Comparison of ENCODE assay signal across 24 cellular contexts in the genomic region with DNA sequence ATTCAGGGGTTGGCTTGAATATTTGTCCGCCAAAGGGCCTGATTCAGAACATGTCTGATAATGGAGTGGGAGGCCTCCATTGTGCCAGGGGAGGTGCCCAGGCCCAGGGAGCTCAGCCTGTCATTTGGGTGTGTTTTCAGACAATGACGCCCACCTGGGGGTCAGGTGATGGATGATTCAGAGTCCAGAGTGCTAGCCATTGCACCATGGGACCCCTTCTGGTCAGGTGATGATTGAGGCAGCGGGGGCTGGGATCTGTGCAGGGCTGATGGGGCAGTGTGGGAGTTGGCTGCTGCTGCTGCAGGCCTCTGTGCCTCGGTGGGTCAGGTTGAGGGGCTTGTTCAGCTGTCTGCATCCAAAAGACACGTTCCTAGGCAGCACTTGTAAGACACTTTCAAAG. TPM values are rescaled to one million over a fixed set of nuclear protein-coding genes. Genes with fewer than 3 reads are reported as not detected.
A peak's percentile ranks its signal among the peaks of the same experiment; 100 is the strongest.
DNase-seq lines count a peak whose midpoint lies in the region; ATAC-seq, FAIRE-seq and TF ChIP-seq lines count a peak whose summit lies in the region.
"Had no signal": no experiment of that assay in that cellular context is flagged by ENCODE, and none has a peak within 500 bp of the region (broad histone marks: within the 10 kb centered on the region; RNA-seq: fewer than 3 reads in every experiment).

No MANE protein-coding gene starts in this region.

- TF ChIP-seq POLR2A in HCT116 (IDR thresholded peaks at IDR 0.05; ENCODE audit: borderline replicate concordance, extremely low read depth, insufficient read depth, insufficient read length) = no peak

- H3K36me3 ChIP-seq in HCT116 (ENCODE audit: control insufficient read depth in 1 of 2, insufficient read depth in 2 of 2, low read length in 2 of 2) (no peaks in the 10 kb centered on the region), keratinocyte (ENCODE audit: control insufficient read depth in 2 of 2, extremely low read depth in 1 of 2, insufficient read depth in 2 of 2, low read length in 2 of 2) (no peaks in the 10 kb centered on the region), SJCRH30 (no peaks in the 10 kb centered on the region)
- H3K36me3 ChIP-seq: BE2C, cardiac muscle cell, upper lobe of left lung had no signal

- RAD21 ChIA-PET in HCT116 (lab: Charles Lee; ENCODE audit: low non-redundant PET in 1 of 2, low total read pairs in 2 of 2, uncharacterized antibody in 2 of 2, unreplicated experiment in 2 of 2) = no interaction called here

- H2AFZ ChIP-seq in HCT116 (ENCODE audit: low read depth, low read length, poor library complexity, severe bottlenecking) (peak overlapping the region; percentile 74), keratinocyte (ENCODE audit: control insufficient read depth, low read length) (no peak overlapping the region)

- peak overlapping the region; percentile 61 for H3K4me2 ChIP-seq in HCT116 (ENCODE audit: low read length)
- H3K4me2 ChIP-seq in keratinocyte (ENCODE audit: control insufficient read depth, extremely low read depth, insufficient read depth, low read depth, low read length) = peak overlapping the region; percentile 87
- H3K4me2 ChIP-seq: SK-N-SH had no signal

- TF ChIP-seq RAD21 in HCT116 (IDR thresholded peaks at IDR 0.05; ENCODE audit: low read depth) = no peak

- no peaks in the 10 kb centered on the region for H3K79me2 ChIP-seq in HCT116 (ENCODE audit: insufficient read depth, low read length)
- no peaks in the 10 kb centered on the region for H3K79me2 ChIP-seq in keratinocyte (ENCODE audit: control insufficient read depth, insufficient read depth, low read length)

- no TSS peak for BruUV-seq in HCT116 (replicated peaks; lab: Mats Ljungman, UMichigan)

- H3K9ac ChIP-seq in HCT116 (ENCODE audit: low read length) = peak overlapping the region; percentile 33; the same call in 1 of the 2 replicates
- peak overlapping the region; percentile 45 for H3K9ac ChIP-seq in keratinocyte (ENCODE audit: control insufficient read depth, extremely low read depth, insufficient read depth, low read length)
- H3K9ac ChIP-seq: SK-N-SH had no signal

- TF ChIP-seq CTCF in HCT116 (IDR thresholded peaks at IDR 0.05 in 2 of 3, conservative IDR thresholded peaks at IDR 0.05 in 1 of 3; ENCODE audit: borderline replicate concordance in 1 of 3, insufficient read depth in 1 of 3, low read depth in 2 of 3, low read length in 2 of 3) (no peak), RWPE1 (conservative IDR thresholded peaks at IDR 0.05; ENCODE audit: low read depth) (no peak), keratinocyte (optimal IDR thresholded peaks at IDR 0.05 in 1 of 3, IDR thresholded peaks at IDR 0.05 in 1 of 3, conservative IDR thresholded peaks at IDR 0.05 in 1 of 3; ENCODE audit: extremely low read depth in 1 of 3, insufficient read depth in 2 of 3, low read length in 3 of 3) (no peak), coronary artery (IDR thresholded peaks at IDR 0.05) (no peak)

- POLR2A ChIA-PET in HCT116 (lab: Charles Lee) (no interaction called here), RWPE1 (lab: Yijun Ruan, JAX; ENCODE audit: low non-redundant PET) (no interaction called here)

- no peak for FAIRE-seq in keratinocyte (lab: Jason Lieb, UNC)
- FAIRE-seq: RCC 7860 had no signal

- peak; percentile 35 for ATAC-seq in HCT116
- ATAC-seq: activated CD8-positive, alpha-beta memory T cell treated with anti-CD3 and anti-CD28 coated beads, Interleukin-2, amount 10 ng/mL, durations not matched to agents 7 days and 5 days had no signal

- peaks cover 8% of the 10 kb centered on the region for H3K9me1 ChIP-seq in keratinocyte (ENCODE audit: control insufficient read depth, extremely low read depth, insufficient read depth, low read length)

- H3K4me3 ChIP-seq in HCT116 (replicated peaks in 1 of 2; ENCODE audit: low read depth in 1 of 2, low read length in 2 of 2) = no peak overlapping the region
- no peak overlapping the region for H3K4me3 ChIP-seq in keratinocyte (ENCODE audit: control insufficient read depth in 2 of 3, extremely low read depth in 1 of 3, insufficient read depth in 2 of 3, low read depth in 1 of 3, low read length in 3 of 3)
- H3K4me3 ChIP-seq in SJCRH30 = no peak overlapping the region
- no peak overlapping the region for H3K4me3 ChIP-seq in coronary artery
- H3K4me3 ChIP-seq: cardiac muscle cell, psoas muscle, upper lobe of left lung had no signal

- H4K20me1 ChIP-seq in HCT116 (ENCODE audit: insufficient read depth) (no peaks in the 10 kb centered on the region), keratinocyte (ENCODE audit: control insufficient read depth, extremely low read depth, insufficient read depth, low read length) (no peaks in the 10 kb centered on the region)

- H3K27me3 ChIP-seq in HCT116 (ENCODE audit: insufficient read depth, low read length) (no peaks in the 10 kb centered on the region), keratinocyte (ENCODE audit: control insufficient read depth, extremely low read depth, insufficient read depth, low read length) (no peaks in the 10 kb centered on the region), SJCRH30 (0 out of 2 replicates have a peak, but pooled peaks cover 6% of the 10 kb centered on the region)
- H3K27me3 ChIP-seq: BE2C, cardiac muscle cell, upper lobe of left lung had no signal

- dilution Hi-C loops in keratinocyte (cut with MboI; ENCODE audit: extremely low pct_ligation_motif_present, low sequenced_read_pairs) = no loop called here

- peak; percentile 54 for DNase-seq in A172 (ENCODE audit: low spot score)
- no peak for DNase-seq in HCT116 (ENCODE audit: low read depth, low spot score)
- no peak for DNase-seq in RWPE1 (ENCODE audit: low spot score)
- DNase-seq in keratinocyte (ENCODE audit: low read depth, low spot score) = no peak
- no peak for DNase-seq in anterior cingulate cortex (lab: John Stamatoyannopoulos, UW)
- no peak for DNase-seq in SJCRH30
- no peak for DNase-seq in coronary artery (ENCODE audit: low spot score)
- DNase-seq in stimulated activated CD4-positive, alpha-beta T cell treated with anti-CD3 and anti-CD28 coated beads, Interleukin-1b, Interleukin-23, amount 100 ng/mL, for 48 hours = no peak
- DNase-seq: activated CD4-positive, alpha-beta T cell treated with anti-CD3 and anti-CD28 coated beads for 48 hours; activated CD8-positive, alpha-beta memory T cell treated with anti-CD3 and anti-CD28 coated beads, Interleukin-2, amount 10 ng/mL, durations not matched to agents 7 days and 5 days; activated naive CD4-positive, alpha-beta T cell treated with anti-CD3 and anti-CD28 coated beads, Interleukin-2, amount 10 ng/mL, durations not matched to agents 7 days and 5 days; amygdala; BE2C; HFFc6; Karpas-422; kidney glomerular epithelial cell; NCI-H510A treated with DMSO at 0.1 percent for 48 hours; SK-N-SH had no signal

- intact Hi-C loops in HCT116 (cut with micrococcal nuclease) = no loop called here

- no peaks in the 10 kb centered on the region for H3K9me3 ChIP-seq in HCT116 (ENCODE audit: control insufficient read depth in 1 of 2, insufficient read depth in 1 of 2, low read depth in 1 of 2, low read length in 2 of 2)
- H3K9me3 ChIP-seq in keratinocyte (ENCODE audit: control insufficient read depth, low read depth, low read length) = no peaks in the 10 kb centered on the region
- H3K9me3 ChIP-seq in SJCRH30 (replicated peaks) = no peaks in the 10 kb centered on the region
- H3K9me3 ChIP-seq: BE2C, psoas muscle, SK-N-SH, upper lobe of left lung had no signal

- no peaks in the 10 kb centered on the region for H3K9me2 ChIP-seq in HCT116 (ENCODE audit: insufficient read depth)
- H3K9me2 ChIP-seq: SK-N-SH had no signal

- H3K27ac ChIP-seq in HCT116 (ENCODE audit: low read depth, low read length) (no peak overlapping the region), RWPE1 (peak overlapping the region; percentile 90), keratinocyte (ENCODE audit: control insufficient read depth, insufficient read depth, low read length) (peak overlapping the region; percentile 75), SJCRH30 (no peak overlapping the region), coronary artery (no peak overlapping the region)
- H3K27ac ChIP-seq: cardiac muscle cell, psoas muscle, upper lobe of left lung, VCaP had no signal

- CTCF ChIA-PET in HCT116 (lab: Charles Lee) = no interaction called here
- CTCF ChIA-PET in RWPE1 (lab: Yijun Ruan, JAX) = interaction anchor here (0.6 kb wide), 1 partner anchor 56 kb away, joined by 3 read pairs; no protein-coding TSS in a partner anchor

- H3K4me1 ChIP-seq in HCT116 (ENCODE audit: control insufficient read depth in 1 of 2, insufficient read depth in 2 of 2, low read length in 2 of 2) = peaks cover 0 to 42% of the 10 kb centered on the region in 2 experiments; a peak in 2 of 4 replicates
- peaks cover 56% of the 10 kb centered on the region for H3K4me1 ChIP-seq in keratinocyte (ENCODE audit: control insufficient read depth, extremely low read depth, insufficient read depth, low read length)
- no peaks in the 10 kb centered on the region; the same call in 1 of the 2 replicates for H3K4me1 ChIP-seq in SJCRH30
- H3K4me1 ChIP-seq: BE2C, psoas muscle had no signal

TF ChIP-seq in HCT116, 20 proteins besides CTCF, POLR2A, EP300 and RAD21:
- TF ChIP-seq, protein P1, sequence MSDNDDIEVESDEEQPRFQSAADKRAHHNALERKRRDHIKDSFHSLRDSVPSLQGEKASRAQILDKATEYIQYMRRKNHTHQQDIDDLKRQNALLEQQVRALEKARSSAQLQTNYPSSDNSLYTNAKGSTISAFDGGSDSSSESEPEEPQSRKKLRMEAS (IDR thresholded peaks at IDR 0.05) = no peak
- TF ChIP-seq TCF7L2 (IDR thresholded peaks at IDR 0.05; ENCODE audit: borderline replicate concordance, extremely low read depth, insufficient read depth, insufficient read length) (no peak), ZNF274 (IDR thresholded peaks at IDR 0.05; ENCODE audit: low read depth, low read length) (no peak)

RNA-seq across cellular contexts. Expression of gene ARHGEF4, which starts 8.3 kb away (rescaled TPM):
- 6.6 and 12.2 TPM in 2 replicates for total RNA-seq in A172 (2014; rRNA removed; shearing (Covaris generic))
- 26.6 TPM for total RNA-seq in HCT116 (2021; ENCODE audit: unreplicated experiment)
- 13.6 and 18.0 TPM in 2 replicates for polyA plus RNA-seq in HCT116 (2012)
- 22.6 to 40.6 TPM (median 26.2 TPM) in 3 replicates for polyA plus RNA-seq in keratinocyte
- 102 TPM for polyA plus RNA-seq in keratinocyte (2011; ENCODE audit: low read depth)
- 6.9 and 11.2 TPM in 2 replicates for polyA plus RNA-seq in keratinocyte (2011; cell fraction: cytosol; rRNA removed)
- 138 and 177 TPM in 2 replicates for polyA plus RNA-seq in keratinocyte (2011; cell fraction: nucleus; rRNA removed)
- polyA plus RNA-seq in keratinocyte (2012; ENCODE audit: low replicate concordance) = 34.2 and 76.3 TPM in 2 replicates
- 58.4 to 67.9 TPM (median 64.0 TPM) in 3 replicates for polyA minus RNA-seq in keratinocyte
- polyA minus RNA-seq in keratinocyte (2011; cell fraction: cytosol; rRNA and poly(A)+ RNA removed) = 51.4 TPM
- polyA minus RNA-seq in keratinocyte (2011; cell fraction: nucleus; rRNA and poly(A)+ RNA removed) = 166 and 173 TPM in 2 replicates
- 0.06 TPM in 1 of 2 replicates, not detected in the other for total RNA-seq in SJCRH30 (2014; rRNA removed; shearing (Covaris generic))
- total RNA-seq: T-helper 2 cell treated with Interferon-gamma antibody and Interleukin-4, amounts not matched to agents 100 ng/mL and 5 ng/mL, for 36 hours had no signal

Comparison
In these comparisons a context has a peak if more than half of its experiments do, and no peak if none do; other contexts are left out.
1. H3K27ac ChIP-seq: peak in RWPE1 (single experiment) and keratinocyte (single experiment); none in HCT116 (single experiment), SJCRH30 (single experiment) and coronary artery (0 of 2).